Comparison of ENCODE assay signal across 23 cellular contexts in genomic region chr20:20261159-20261558, GRCh38.
A peak's percentile ranks its signal among the peaks of the same experiment; 100 is the strongest.
DNase-seq lines count a peak whose midpoint lies in the region; ATAC-seq and TF ChIP-seq lines count a peak whose summit lies in the region.
"Had no signal": no experiment of that assay in that cellular context is flagged by ENCODE, and none has a peak within 500 bp of the region (broad histone marks: within the 10 kb centered on the region; RNA-seq: fewer than 3 reads in every experiment).

No MANE protein-coding gene starts in this region.

- intact Hi-C loops in left ventricle myocardium superior (cut with micrococcal nuclease), result no loop called here
- intact Hi-C loops in left ventricle myocardium inferior (cut with micrococcal nuclease), result no loop called here
- intact Hi-C loops in dorsolateral prefrontal cortex (cut with DNase I), result no loop called here

- H3K9me3 ChIP-seq in left ventricle myocardium inferior (replicated peaks), result no peaks in the 10 kb centered on the region
- H3K9me3 ChIP-seq: tibial nerve had no signal

- DNase-seq in left ventricle myocardium superior (no peak), left ventricle myocardium inferior (no peak), NOMO-1 treated with dmso at 0.1 percent for 144 hours (lab: John Stamatoyannopoulos, UW; ENCODE audit: unreplicated experiment) (peak; percentile 93), germinal center (ENCODE audit: low spot score) (peak; percentile 20), dorsolateral prefrontal cortex (no peak), brain microvascular endothelial cell (no peak)
- DNase-seq in stimulated activated naive CD8-positive, alpha-beta T cell treated with anti-CD3 and anti-CD28 coated beads, Interleukin-15, amount 100 ng/mL, for 72 hours, result no peak
- DNase-seq: activated naive CD4-positive, alpha-beta T cell treated with anti-CD3 and anti-CD28 coated beads, Interleukin-2, amount 50 U/mL, for 16 hours; activated T-cell treated with anti-CD3 and anti-CD28 coated beads, Interleukin-2, amount 50 U/mL, for 72 hours; cerebellar nuclear complex; effector CD4-positive, alpha-beta T cell; foreskin melanocyte; islet precursor cell; NCI-H146; NCI-H510A treated with DMSO at 0.1 percent for 48 hours; OCI-M1; stimulated activated CD4-positive, alpha-beta T cell treated with anti-CD3 and anti-CD28 coated beads, Interleukin-4, amount 100 ng/mL, for 24 hours; T-cell had no signal

- H3K27me3 ChIP-seq in left ventricle myocardium inferior (ENCODE audit: low read depth) (no peaks in the 10 kb centered on the region), dorsolateral prefrontal cortex (no peaks in the 10 kb centered on the region), brain microvascular endothelial cell (replicated peaks) (no peaks in the 10 kb centered on the region)
- H3K27me3 ChIP-seq: tibial nerve had no signal

- peaks cover 16% of the 10 kb centered on the region for H3K27me3 Mint-ChIP-seq in stimulated activated naive CD8-positive, alpha-beta T cell treated with anti-CD3 and anti-CD28 coated beads, Interleukin-15, amount 100 ng/mL, for 72 hours

- TF ChIP-seq POLR2A in GM18505 (IDR thresholded peaks at IDR 0.05; ENCODE audit: borderline replicate concordance, extremely low read depth, insufficient read depth, insufficient read length), result no peak

- H3K27ac ChIP-seq in left ventricle myocardium inferior (replicated peaks) (no peak overlapping the region), dorsolateral prefrontal cortex (no peak overlapping the region), brain microvascular endothelial cell (no peak overlapping the region)

- ATAC-seq in left ventricle myocardium superior (peak; percentile 43), GM18505 (IDR thresholded peaks at IDR 0.05; ENCODE audit: unreplicated experiment) (no peak)
- no peak for ATAC-seq in stimulated activated naive CD8-positive, alpha-beta T cell treated with anti-CD3 and anti-CD28 coated beads, Interleukin-15, amount 100 ng/mL, for 72 hours
- ATAC-seq: activated T-cell treated with anti-CD3 and anti-CD28 coated beads, Interleukin-2, amount 50 U/mL, for 72 hours; esophagus mucosa; T-cell had no signal

- no peaks in the 10 kb centered on the region for H3K4me1 Mint-ChIP-seq in stimulated activated naive CD8-positive, alpha-beta T cell treated with anti-CD3 and anti-CD28 coated beads, Interleukin-15, amount 100 ng/mL, for 72 hours
- H3K4me1 Mint-ChIP-seq: T-cell had no signal

- H3K4me3 ChIP-seq in left ventricle myocardium inferior (no peak overlapping the region), dorsolateral prefrontal cortex (no peak overlapping the region), brain microvascular endothelial cell (ENCODE audit: low read depth, low read length) (no peak overlapping the region)
- H3K4me3 ChIP-seq: tibial nerve had no signal

- peak overlapping the region in 1 of 2 donors; percentile 12 for H3K27ac Mint-ChIP-seq in stimulated activated naive CD8-positive, alpha-beta T cell treated with anti-CD3 and anti-CD28 coated beads, Interleukin-15, amount 100 ng/mL, for 72 hours
- H3K27ac Mint-ChIP-seq: activated T-cell treated with anti-CD3 and anti-CD28 coated beads, Interleukin-2, amount 50 U/mL, for 72 hours; B cell; stimulated activated naive CD8-positive, alpha-beta T cell treated with anti-CD3 and anti-CD28 coated beads, Interleukin-15, Interleukin-2, amounts not matched to agents 100 ng/mL and 50 ng/mL, for 24 hours; T-cell had no signal

- no peaks in the 10 kb centered on the region for H3K4me1 ChIP-seq in left ventricle myocardium inferior
- H3K4me1 ChIP-seq: tibial nerve had no signal

- in situ Hi-C loops in brain microvascular endothelial cell (cut with HindIII; ENCODE audit: low pct_ligation_motif_present, low sequenced_read_pairs), result no loop called here

- H3K4me3 Mint-ChIP-seq in stimulated activated naive CD8-positive, alpha-beta T cell treated with anti-CD3 and anti-CD28 coated beads, Interleukin-15, amount 100 ng/mL, for 72 hours, result no peak overlapping the region
- H3K4me3 Mint-ChIP-seq: activated T-cell treated with anti-CD3 and anti-CD28 coated beads, Interleukin-2, amount 50 U/mL, for 72 hours; B cell; stimulated activated naive CD8-positive, alpha-beta T cell treated with anti-CD3 and anti-CD28 coated beads, Interleukin-15, Interleukin-2, amounts not matched to agents 100 ng/mL and 50 ng/mL, for 24 hours; T-cell had no signal

- no peaks in the 10 kb centered on the region for H3K36me3 ChIP-seq in left ventricle myocardium inferior
- no peaks in the 10 kb centered on the region for H3K36me3 ChIP-seq in brain microvascular endothelial cell (replicated peaks)
- H3K36me3 ChIP-seq: tibial nerve had no signal

- H3K9me3 Mint-ChIP-seq in stimulated activated naive CD8-positive, alpha-beta T cell treated with anti-CD3 and anti-CD28 coated beads, Interleukin-15, amount 100 ng/mL, for 72 hours, result no peaks in the 10 kb centered on the region
- H3K9me3 Mint-ChIP-seq: activated T-cell treated with anti-CD3 and anti-CD28 coated beads, Interleukin-2, amount 50 U/mL, for 72 hours; stimulated activated naive CD8-positive, alpha-beta T cell treated with anti-CD3 and anti-CD28 coated beads, Interleukin-15, Interleukin-2, amounts not matched to agents 100 ng/mL and 50 ng/mL, for 24 hours; T-cell had no signal

- TF ChIP-seq CTCF in left ventricle myocardium inferior (IDR thresholded peaks at IDR 0.05; ENCODE audit: borderline replicate concordance) (no peak), dorsolateral prefrontal cortex (IDR thresholded peaks at IDR 0.05 in 54 of 56, conservative IDR thresholded peaks at IDR 0.05 in 2 of 56; ENCODE audit: low read depth in 1 of 56, partially characterized antibody in 56 of 56) (no peak), brain microvascular endothelial cell (IDR thresholded peaks at IDR 0.05; ENCODE audit: low read depth, low read length, missing control alignments) (no peak)

Comparison
In these comparisons a context has a peak if more than half of its experiments do, and no peak if none do; other contexts are left out.
1. DNase-seq: peak in NOMO-1 treated with dmso at 0.1 percent for 144 hours (single experiment) and germinal center (single experiment); none in left ventricle myocardium superior (single experiment), left ventricle myocardium inferior (single experiment), stimulated activated naive CD8-positive, alpha-beta T cell treated with anti-CD3 and anti-CD28 coated beads, Interleukin-15, amount 100 ng/mL, for 72 hours (0 of 2), dorsolateral prefrontal cortex (0 of 10) and brain microvascular endothelial cell (single experiment).